Comparison of ENCODE assay signal across 8 cellular contexts in the genomic region with DNA sequence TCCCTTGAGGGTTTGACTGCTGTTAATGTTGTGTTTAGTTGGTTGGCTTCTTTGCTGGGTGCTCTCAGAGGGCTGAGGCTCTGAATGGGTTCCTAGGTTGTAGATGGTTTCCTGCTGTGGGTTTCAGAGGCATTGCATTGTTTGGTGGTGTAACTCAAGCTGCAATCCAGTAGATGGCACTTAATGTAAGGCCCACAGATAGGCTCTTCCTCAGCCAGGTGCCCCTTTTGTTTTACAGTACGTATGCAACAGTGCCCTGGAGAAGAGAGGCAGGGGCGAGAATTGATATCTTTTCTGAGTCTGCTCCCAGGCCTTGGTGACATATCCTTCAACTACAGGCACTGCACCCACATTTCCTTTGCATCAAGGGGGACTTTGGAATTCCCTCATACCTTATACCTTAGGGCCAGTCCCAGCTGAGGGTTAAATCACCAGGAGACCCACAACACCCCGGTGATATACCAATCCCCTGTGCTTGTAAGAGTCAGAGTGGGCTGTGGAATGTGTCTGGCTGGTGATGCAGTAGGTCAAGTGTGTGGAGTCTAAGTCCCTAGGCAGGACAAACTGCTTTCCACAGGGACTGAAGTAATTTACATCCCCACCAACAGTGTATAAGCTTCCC. TPM values are rescaled to one million over a fixed set of nuclear protein-coding genes. Genes with fewer than 3 reads are reported as not detected.
A peak's percentile ranks its signal among the peaks of the same experiment; 100 is the strongest.
DNase-seq lines count a peak whose midpoint lies in the region; ATAC-seq and TF ChIP-seq lines count a peak whose summit lies in the region.

No MANE protein-coding gene starts in this region.

- peak; percentile 74 for ATAC-seq in activated CD4-positive, alpha-beta T cell treated with anti-CD3 and anti-CD28 coated beads for 36 hours
- ATAC-seq in WTC11 (peak; percentile 99), mucosa of descending colon (no peak)

- CTCF ChIA-PET in activated CD4-positive, alpha-beta T cell treated with anti-CD3 and anti-CD28 coated beads for 36 hours (lab: Charles Lee): no interaction called here
- CTCF ChIA-PET in HEK293T (lab: Yijun Ruan, JAX) (interaction anchor here (1.2 kb wide), 1 partner anchor 232 kb away, joined by 3 read pairs; no protein-coding TSS in a partner anchor), WTC11 (lab: Charles Lee) (interaction anchor here (1.2 to 1.6 kb wide), 3 partner anchors 9 to 78 kb away, joined by 3 to 8 read pairs (median 7); a partner anchor contains a TSS)

- no peaks in the 10 kb centered on the region for H3K9me2 ChIP-seq in Loucy (replicated peaks; ENCODE audit: low read depth, low read length)

- no peak overlapping the region for H3K4me3 ChIP-seq in Loucy (ENCODE audit: low read length, poor library complexity, severe bottlenecking)
- H3K4me3 ChIP-seq in mucosa of descending colon: no peak overlapping the region

- no peaks in the 10 kb centered on the region for H3K79me2 ChIP-seq in Loucy (ENCODE audit: insufficient read depth, low read length)

- H3K9me3 Mint-ChIP-seq in activated CD4-positive, alpha-beta T cell treated with anti-CD3 and anti-CD28 coated beads for 36 hours (ENCODE audit: low read depth): no peaks in the 10 kb centered on the region
- H3K9me3 Mint-ChIP-seq in WTC11: no peaks in the 10 kb centered on the region

- DNase-seq in activated CD4-positive, alpha-beta T cell treated with anti-CD3 and anti-CD28 coated beads for 36 hours: no peak
- no peak for DNase-seq in activated CD4-positive, alpha-beta T cell treated with anti-CD3 and anti-CD28 coated beads, Interleukin-2, amount 50 U/mL, for 48 hours
- DNase-seq in HEK293T (ENCODE audit: extremely low spot score) (peak; percentile 17), WTC11 (ENCODE audit: low spot score) (peak; percentile 18), mucosa of descending colon (no peak), posterior cingulate gyrus (no peak), COLO829 (ENCODE audit: low spot score) (no peak)

- peaks cover 4% of the 10 kb centered on the region for H3K27me3 Mint-ChIP-seq in activated CD4-positive, alpha-beta T cell treated with anti-CD3 and anti-CD28 coated beads for 36 hours
- H3K27me3 Mint-ChIP-seq in WTC11 (ENCODE audit: low read depth): peaks cover 6% of the 10 kb centered on the region; the same call in 1 of the 2 replicates

- H3K36me3 Mint-ChIP-seq in activated CD4-positive, alpha-beta T cell treated with anti-CD3 and anti-CD28 coated beads for 36 hours (ENCODE audit: low read depth): no peaks in the 10 kb centered on the region
- no peaks in the 10 kb centered on the region for H3K36me3 Mint-ChIP-seq in WTC11

- peak overlapping the region; percentile 54 for H2AFZ ChIP-seq in Loucy (ENCODE audit: low read length)

- H3K4me1 ChIP-seq in Loucy (ENCODE audit: insufficient read depth, low read length, poor library complexity, severe bottlenecking): peaks cover 23% of the 10 kb centered on the region
- no peaks in the 10 kb centered on the region for H3K4me1 ChIP-seq in mucosa of descending colon (ENCODE audit: low read depth)

- H3K4me3 Mint-ChIP-seq in activated CD4-positive, alpha-beta T cell treated with anti-CD3 and anti-CD28 coated beads for 36 hours: no peak overlapping the region
- no peak overlapping the region for H3K4me3 Mint-ChIP-seq in WTC11

- no peaks in the 10 kb centered on the region for H3K9me3 ChIP-seq in Loucy (ENCODE audit: insufficient read depth, low read depth, low read length)
- H3K9me3 ChIP-seq in mucosa of descending colon: no peaks in the 10 kb centered on the region

- intact Hi-C loops in activated CD4-positive, alpha-beta T cell treated with anti-CD3 and anti-CD28 coated beads for 36 hours (cut with DNase I, micrococcal nuclease): no loop called here
- intact Hi-C loops in mucosa of descending colon (cut with DNase I, micrococcal nuclease) (no loop called here), posterior cingulate gyrus (cut with DNase I) (no loop called here)

- H4K20me1 ChIP-seq in Loucy (ENCODE audit: insufficient read depth, low read length, poor library complexity, severe bottlenecking): no peaks in the 10 kb centered on the region

- H3K27me3 ChIP-seq in Loucy (ENCODE audit: insufficient read depth, low read length, poor library complexity, severe bottlenecking): no peaks in the 10 kb centered on the region

- no peaks in the 10 kb centered on the region for H3F3A ChIP-seq in Loucy (ENCODE audit: low read depth)

- no peak overlapping the region for H3K27ac Mint-ChIP-seq in activated CD4-positive, alpha-beta T cell treated with anti-CD3 and anti-CD28 coated beads for 36 hours
- no peak overlapping the region for H3K27ac Mint-ChIP-seq in WTC11

- no peak overlapping the region for H3K9ac ChIP-seq in Loucy (ENCODE audit: low read depth, low read length, poor library complexity, severe bottlenecking)

- no peaks in the 10 kb centered on the region for H3K4me1 Mint-ChIP-seq in activated CD4-positive, alpha-beta T cell treated with anti-CD3 and anti-CD28 coated beads for 36 hours
- H3K4me1 Mint-ChIP-seq in WTC11: peaks cover 17% of the 10 kb centered on the region

- POLR2A ChIA-PET in activated CD4-positive, alpha-beta T cell treated with anti-CD3 and anti-CD28 coated beads for 36 hours (lab: Charles Lee): no interaction called here
- POLR2A ChIA-PET in HEK293T (lab: Yijun Ruan, JAX) (no interaction called here), WTC11 (lab: Charles Lee) (interaction anchor here (0.5 kb wide), 1 partner anchor 957 kb away, joined by 6 read pairs; no protein-coding TSS in a partner anchor)

- TF ChIP-seq CTCF in Loucy (conservative IDR thresholded peaks at IDR 0.05; ENCODE audit: low read length): peak; percentile 81
- TF ChIP-seq CTCF in WTC11 (IDR thresholded peaks at IDR 0.05): no peak
- no peak for TF ChIP-seq CTCF in mucosa of descending colon (IDR thresholded peaks at IDR 0.05)

- H3K36me3 ChIP-seq in Loucy (ENCODE audit: insufficient read depth, low read length) (no peaks in the 10 kb centered on the region), mucosa of descending colon (ENCODE audit: low read depth) (no peaks in the 10 kb centered on the region)

- peak overlapping the region; percentile 12 for H3K4me2 ChIP-seq in Loucy (ENCODE audit: low read depth, low read length, poor library complexity, severe bottlenecking)

TF ChIP-seq in HEK293T, 16 proteins besides CTCF, POLR2A, EP300 and RAD21:
- TF ChIP-seq LEF1 (IDR thresholded peaks at IDR 0.05; ENCODE audit: borderline replicate concordance): no peak
- TF ChIP-seq FOXA1 (IDR thresholded peaks at IDR 0.05): no peak
- TF ChIP-seq SP1 (IDR thresholded peaks at IDR 0.05): no peak
- TF ChIP-seq TARDBP (IDR thresholded peaks at IDR 0.05): no peak
- no peak for TF ChIP-seq L3MBTL2 (conservative IDR thresholded peaks at IDR 0.05)
- TF ChIP-seq ELF4 (IDR thresholded peaks at IDR 0.05): no peak
TF ChIP-seq in HEK293T: peak in this region for 0.

TF ChIP-seq in WTC11, 78 proteins besides CTCF, POLR2A, EP300 and RAD21 (continues in another document):
- no peak for TF ChIP-seq HMGA2 (CRISPR knock-in tag; IDR thresholded peaks at IDR 0.05)
- TF ChIP-seq, protein P1, sequence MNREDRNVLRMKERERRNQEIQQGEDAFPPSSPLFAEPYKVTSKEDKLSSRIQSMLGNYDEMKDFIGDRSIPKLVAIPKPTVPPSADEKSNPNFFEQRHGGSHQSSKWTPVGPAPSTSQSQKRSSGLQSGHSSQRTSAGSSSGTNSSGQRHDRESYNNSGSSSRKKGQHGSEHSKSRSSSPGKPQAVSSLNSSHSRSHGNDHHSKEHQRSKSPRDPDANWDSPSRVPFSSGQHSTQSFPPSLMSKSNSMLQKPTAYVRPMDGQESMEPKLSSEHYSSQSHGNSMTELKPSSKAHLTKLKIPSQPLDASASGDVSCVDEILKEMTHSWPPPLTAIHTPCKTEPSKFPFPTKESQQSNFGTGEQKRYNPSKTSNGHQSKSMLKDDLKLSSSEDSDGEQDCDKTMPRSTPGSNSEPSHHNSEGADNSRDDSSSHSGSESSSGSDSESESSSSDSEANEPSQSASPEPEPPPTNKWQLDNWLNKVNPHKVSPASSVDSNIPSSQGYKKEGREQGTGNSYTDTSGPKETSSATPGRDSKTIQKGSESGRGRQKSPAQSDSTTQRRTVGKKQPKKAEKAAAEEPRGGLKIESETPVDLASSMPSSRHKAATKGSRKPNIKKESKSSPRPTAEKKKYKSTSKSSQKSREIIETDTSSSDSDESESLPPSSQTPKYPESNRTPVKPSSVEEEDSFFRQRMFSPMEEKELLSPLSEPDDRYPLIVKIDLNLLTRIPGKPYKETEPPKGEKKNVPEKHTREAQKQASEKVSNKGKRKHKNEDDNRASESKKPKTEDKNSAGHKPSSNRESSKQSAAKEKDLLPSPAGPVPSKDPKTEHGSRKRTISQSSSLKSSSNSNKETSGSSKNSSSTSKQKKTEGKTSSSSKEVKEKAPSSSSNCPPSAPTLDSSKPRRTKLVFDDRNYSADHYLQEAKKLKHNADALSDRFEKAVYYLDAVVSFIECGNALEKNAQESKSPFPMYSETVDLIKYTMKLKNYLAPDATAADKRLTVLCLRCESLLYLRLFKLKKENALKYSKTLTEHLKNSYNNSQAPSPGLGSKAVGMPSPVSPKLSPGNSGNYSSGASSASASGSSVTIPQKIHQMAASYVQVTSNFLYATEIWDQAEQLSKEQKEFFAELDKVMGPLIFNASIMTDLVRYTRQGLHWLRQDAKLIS (CRISPR knock-in tag; IDR thresholded peaks at IDR 0.05; ENCODE audit: borderline replicate concordance): no peak

RNA-seq across cellular contexts. Expression of a gene that starts 7.0 kb away (rescaled TPM):
- total RNA-seq in activated CD4-positive, alpha-beta T cell treated with anti-CD3 and anti-CD28 coated beads for 36 hours: not detected
- 13.6 to 16.5 TPM (median 15.7 TPM) in 3 replicates for total RNA-seq in WTC11 (2021)
- total RNA-seq in mucosa of descending colon: under 1 TPM in 1 of 3 donors, not detected in 2; 0.47 TPM

Comparison
In these comparisons a context has a peak if more than half of its experiments do, and no peak if none do; other contexts are left out.
1. DNase-seq: peak in HEK293T (single experiment) and WTC11 (single experiment); none in activated CD4-positive, alpha-beta T cell treated with anti-CD3 and anti-CD28 coated beads for 36 hours (single experiment), activated CD4-positive, alpha-beta T cell treated with anti-CD3 and anti-CD28 coated beads, Interleukin-2, amount 50 U/mL, for 48 hours (0 of 2), mucosa of descending colon (0 of 3), posterior cingulate gyrus (0 of 10) and COLO829 (single experiment).